In genomic region chr13:47708386-47708785, GRCh38 we compare ENCODE assay signal across 13 cellular contexts.
DNase-seq lines count a peak whose midpoint lies in the region; ATAC-seq and TF ChIP-seq lines count a peak whose summit lies in the region.
"Had no signal": no experiment of that assay in that cellular context is flagged by ENCODE, and none has a peak within 500 bp of the region (broad histone marks: within the 10 kb centered on the region; RNA-seq: fewer than 3 reads in every experiment).

No MANE protein-coding gene starts in this region.

- ATAC-seq in body of pancreas = peak; percentile 42
- no peak for ATAC-seq in esophagus mucosa
- no peak for ATAC-seq in stimulated activated naive B cell treated with anti-CD40 and anti-IgM and Interleukin-4, amounts not matched to agents 10 μg/mL and 1 μg/mL and 100 μg/mL, for 72 hours (replicated peaks)
- ATAC-seq: activated naive CD8-positive, alpha-beta T cell treated with anti-CD3 and anti-CD28 coated beads, Interleukin-2, amount 50 U/mL, for 24 hours had no signal

- TF ChIP-seq EP300 in esophagus muscularis mucosa (IDR thresholded peaks at IDR 0.05) = no peak

- intact Hi-C loops in body of pancreas (cut with DNase I) = no loop called here
- intact Hi-C loops in esophagus muscularis mucosa (cut with DNase I) = no loop called here

- H3K4me3 ChIP-seq in AG04449 (ENCODE audit: low read depth, low read length) = no peak overlapping the region
- no peak overlapping the region for H3K4me3 ChIP-seq in body of pancreas
- no peak overlapping the region for H3K4me3 ChIP-seq in MM.1S (ENCODE audit: low read length)
- H3K4me3 ChIP-seq in esophagus muscularis mucosa = no peak overlapping the region
- H3K4me3 ChIP-seq: SK-N-MC had no signal

- no peak for TF ChIP-seq POLR2A in body of pancreas (IDR thresholded peaks at IDR 0.05)
- no peak for TF ChIP-seq POLR2A in esophagus muscularis mucosa (IDR thresholded peaks at IDR 0.05; ENCODE audit: low read depth)

- CTCF ChIA-PET in AG04449 (lab: Yijun Ruan, JAX) = no interaction called here

- H3K4me2 ChIP-seq in MM.1S (ENCODE audit: low read depth, low read length) = no peak overlapping the region

- H3K36me3 ChIP-seq in body of pancreas (replicated peaks in 1 of 2; ENCODE audit: insufficient read depth in 1 of 2, low read depth in 2 of 2) (no peaks in the 10 kb centered on the region), MM.1S (replicated peaks; ENCODE audit: insufficient read depth, low read length) (no peaks in the 10 kb centered on the region), esophagus muscularis mucosa (no peaks in the 10 kb centered on the region)

- no peaks in the 10 kb centered on the region for H3K9me2 ChIP-seq in MM.1S (replicated peaks; ENCODE audit: insufficient read depth, low read length)

- H2AFZ ChIP-seq in MM.1S (ENCODE audit: low read length) = no peak overlapping the region

- H3K27me3 ChIP-seq in body of pancreas (no peaks in the 10 kb centered on the region), MM.1S (replicated peaks; ENCODE audit: insufficient read depth, low read length) (no peaks in the 10 kb centered on the region), esophagus muscularis mucosa (no peaks in the 10 kb centered on the region)

- DNase-seq in AG04449 (ENCODE audit: low read depth, low spot score) = peak; percentile 9
- DNase-seq in HFFc6 = peak; percentile 28
- no peak for DNase-seq in body of pancreas
- peak; percentile 19 for DNase-seq in kidney glomerular epithelial cell (lab: John Stamatoyannopoulos, UW)
- no peak for DNase-seq in stimulated activated naive B cell treated with anti-CD40 and anti-IgM and Interleukin-4, amounts not matched to agents 10 μg/mL and 1 μg/mL and 100 μg/mL, for 72 hours
- no peak for DNase-seq in MM.1S
- DNase-seq in esophagus muscularis mucosa (ENCODE audit: extremely low spot score) = no peak
- DNase-seq: activated CD4-positive, alpha-beta memory T cell treated with anti-CD3 and anti-CD28 coated beads for 36 hours; activated naive CD8-positive, alpha-beta T cell treated with anti-CD3 and anti-CD28 coated beads, Interleukin-2, amount 50 U/mL, for 24 hours; NCI-H1092 treated with DMSO at 0.1 percent for 48 hours; NCI-H2227 treated with DMSO at 0.1 percent for 48 hours had no signal

- H3K79me2 ChIP-seq in MM.1S (ENCODE audit: low read length) = no peaks in the 10 kb centered on the region

- no peaks in the 10 kb centered on the region for H3K9me3 ChIP-seq in body of pancreas
- no peaks in the 10 kb centered on the region for H3K9me3 ChIP-seq in MM.1S (replicated peaks; ENCODE audit: insufficient read depth, low read length)
- H3K9me3 ChIP-seq in esophagus muscularis mucosa = no peaks in the 10 kb centered on the region

- H3F3A ChIP-seq in MM.1S (ENCODE audit: insufficient read depth, low read length) = no peaks in the 10 kb centered on the region

- POLR2A ChIA-PET in AG04449 (lab: Yijun Ruan, JAX) = no interaction called here

- no peak overlapping the region for H3K27ac ChIP-seq in body of pancreas
- no peak overlapping the region for H3K27ac ChIP-seq in MM.1S (ENCODE audit: low read length)
- no peak overlapping the region for H3K27ac ChIP-seq in esophagus muscularis mucosa (replicated peaks in 1 of 4)
- H3K27ac ChIP-seq: SK-N-MC had no signal

- 13 to 25% methylated on average over 3 of the region's 3 CpGs for WGBS in body of pancreas, 2 donors
- WGBS in esophagus muscularis mucosa = 49% methylated on average over 3 of the region's 3 CpGs

- H3K4me1 ChIP-seq in body of pancreas (no peaks in the 10 kb centered on the region), MM.1S (ENCODE audit: low read length) (peaks cover 12% of the 10 kb centered on the region; the same call in 1 of the 2 replicates), esophagus muscularis mucosa (no peaks in the 10 kb centered on the region)

- H4K20me1 ChIP-seq in MM.1S (ENCODE audit: insufficient read depth, low read length) = no peaks in the 10 kb centered on the region

- peaks cover 9% of the 10 kb centered on the region; the same call in 1 of the 2 replicates for H3K4me1 Mint-ChIP-seq in HFFc6 (ENCODE audit: low read depth)
- no peaks in the 10 kb centered on the region for H3K4me1 Mint-ChIP-seq in stimulated activated naive B cell treated with anti-CD40 and anti-IgM and Interleukin-4, amounts not matched to agents 10 μg/mL and 1 μg/mL and 100 μg/mL, for 72 hours
- H3K4me1 Mint-ChIP-seq: activated naive CD8-positive, alpha-beta T cell treated with anti-CD3 and anti-CD28 coated beads, Interleukin-2, amount 50 U/mL, for 24 hours had no signal

- no peak overlapping the region for H3K27ac Mint-ChIP-seq in HFFc6
- no peak overlapping the region for H3K27ac Mint-ChIP-seq in stimulated activated naive B cell treated with anti-CD40 and anti-IgM and Interleukin-4, amounts not matched to agents 10 μg/mL and 1 μg/mL and 100 μg/mL, for 72 hours
- H3K27ac Mint-ChIP-seq: activated CD4-positive, alpha-beta memory T cell treated with anti-CD3 and anti-CD28 coated beads for 36 hours; activated naive CD8-positive, alpha-beta T cell treated with anti-CD3 and anti-CD28 coated beads, Interleukin-2, amount 50 U/mL, for 24 hours had no signal

- TF ChIP-seq CTCF in AG04449 (IDR thresholded peaks at IDR 0.05; ENCODE audit: insufficient read depth, low read length, missing control alignments) (no peak), HFFc6 (IDR thresholded peaks at IDR 0.05) (no peak), body of pancreas (IDR thresholded peaks at IDR 0.05) (no peak), MM.1S (IDR thresholded peaks at IDR 0.05; ENCODE audit: low read length) (no peak), esophagus muscularis mucosa (IDR thresholded peaks at IDR 0.05) (no peak)

- no peak overlapping the region for H3K9ac ChIP-seq in MM.1S (ENCODE audit: low read length)

- peaks cover 6% of the 10 kb centered on the region; the same call in 1 of the 2 replicates for H3K36me3 Mint-ChIP-seq in HFFc6 (ENCODE audit: low read depth)
- no peaks in the 10 kb centered on the region for H3K36me3 Mint-ChIP-seq in stimulated activated naive B cell treated with anti-CD40 and anti-IgM and Interleukin-4, amounts not matched to agents 10 μg/mL and 1 μg/mL and 100 μg/mL, for 72 hours
- H3K36me3 Mint-ChIP-seq: activated CD4-positive, alpha-beta memory T cell treated with anti-CD3 and anti-CD28 coated beads for 36 hours had no signal

- no peak overlapping the region for H3K4me3 Mint-ChIP-seq in HFFc6
- H3K4me3 Mint-ChIP-seq in stimulated activated naive B cell treated with anti-CD40 and anti-IgM and Interleukin-4, amounts not matched to agents 10 μg/mL and 1 μg/mL and 100 μg/mL, for 72 hours = no peak overlapping the region
- H3K4me3 Mint-ChIP-seq: activated CD4-positive, alpha-beta memory T cell treated with anti-CD3 and anti-CD28 coated beads for 36 hours; activated naive CD8-positive, alpha-beta T cell treated with anti-CD3 and anti-CD28 coated beads, Interleukin-2, amount 50 U/mL, for 24 hours had no signal

- H3K27me3 Mint-ChIP-seq in HFFc6 (ENCODE audit: insufficient read depth) = peaks cover 9% of the 10 kb centered on the region; the same call in 1 of the 2 replicates
- peaks cover 11 to 17% of the 10 kb centered on the region in 2 donors for H3K27me3 Mint-ChIP-seq in stimulated activated naive B cell treated with anti-CD40 and anti-IgM and Interleukin-4, amounts not matched to agents 10 μg/mL and 1 μg/mL and 100 μg/mL, for 72 hours

- H3K9me3 Mint-ChIP-seq in HFFc6 = peaks cover 6% of the 10 kb centered on the region
- H3K9me3 Mint-ChIP-seq in stimulated activated naive B cell treated with anti-CD40 and anti-IgM and Interleukin-4, amounts not matched to agents 10 μg/mL and 1 μg/mL and 100 μg/mL, for 72 hours = peaks cover 4 to 7% of the 10 kb centered on the region in 2 donors
- H3K9me3 Mint-ChIP-seq: activated CD4-positive, alpha-beta memory T cell treated with anti-CD3 and anti-CD28 coated beads for 36 hours; activated naive CD8-positive, alpha-beta T cell treated with anti-CD3 and anti-CD28 coated beads, Interleukin-2, amount 50 U/mL, for 24 hours had no signal

Comparison
In these comparisons a context has a peak if more than half of its experiments do, and no peak if none do; other contexts are left out.
1. DNase-seq: peak in AG04449 (single experiment), HFFc6 (single experiment) and kidney glomerular epithelial cell (single experiment); none in body of pancreas (0 of 4), stimulated activated naive B cell treated with anti-CD40 and anti-IgM and Interleukin-4, amounts not matched to agents 10 μg/mL and 1 μg/mL and 100 μg/mL, for 72 hours (single experiment), MM.1S (single experiment) and esophagus muscularis mucosa (single experiment).